22 cellular contexts compared by ENCODE assay signal in genomic region chr17:69528035-69528434, GRCh38.
DNase-seq lines count a peak whose midpoint lies in the region; ATAC-seq, FAIRE-seq and TF ChIP-seq lines count a peak whose summit lies in the region.
"Had no signal": no experiment of that assay in that cellular context is flagged by ENCODE, and none has a peak within 500 bp of the region (broad histone marks: within the 10 kb centered on the region; RNA-seq: fewer than 3 reads in every experiment).

No MANE protein-coding gene starts in this region.

- no peak for FAIRE-seq in RCC 7860 (lab: Jason Lieb, UNC)
- FAIRE-seq: A204.1, D721Med, GM12891, GM18507 had no signal

- peak overlapping the region; percentile 65 for H3K27ac Mint-ChIP-seq in neural crest cell (ENCODE audit: unreplicated experiment)
- H3K27ac Mint-ChIP-seq in natural killer cell, result no peak overlapping the region
- H3K27ac Mint-ChIP-seq: B cell; CD8-positive, alpha-beta T cell; GM23338; H9 had no signal

- H3K27me3 Mint-ChIP-seq in neural crest cell (ENCODE audit: low read depth), result no peaks in the 10 kb centered on the region
- no peaks in the 10 kb centered on the region for H3K27me3 Mint-ChIP-seq in natural killer cell (ENCODE audit: low read depth in 2 of 2)
- H3K27me3 Mint-ChIP-seq: B cell; CD4-positive, CD25-positive, alpha-beta regulatory T cell had no signal

- intact Hi-C loops in natural killer cell (cut with micrococcal nuclease), result no loop called here

- DNase-seq in COLO829 (ENCODE audit: low spot score) (peak; percentile 37), RPMI7951 (ENCODE audit: low read depth) (peak; percentile 25), foreskin melanocyte (peak; percentile 91), neural crest cell (ENCODE audit: low read depth, low spot score) (no peak), NCI-H82 (lab: John Stamatoyannopoulos, UW) (no peak), NCI-H2107 treated with DMSO at 0.1 percent for 48 hours (lab: John Stamatoyannopoulos, UW; ENCODE audit: unreplicated experiment) (no peak), RCC 7860 (ENCODE audit: low spot score) (no peak), natural killer cell (no peak)
- DNase-seq: CD4-positive, CD25-positive, alpha-beta regulatory T cell; CD8-positive, alpha-beta T cell; DMS 273 treated with DMSO at 0.1 percent for 48 hours; DMS53; DMS79 treated with DMSO at 0.1 percent for 48 hours; GF-D8; H9 had no signal

- ATAC-seq in natural killer cell, result no peak
- ATAC-seq: CD8-positive, alpha-beta T cell; GM23338; HCT116 had no signal

- no peak for TF ChIP-seq CTCF in neural crest cell (conservative IDR thresholded peaks at IDR 0.05)
- TF ChIP-seq CTCF in natural killer cell (IDR thresholded peaks at IDR 0.05), result no peak

- peaks cover 2% of the 10 kb centered on the region for H3K9me3 Mint-ChIP-seq in neural crest cell
- H3K9me3 Mint-ChIP-seq in natural killer cell, result no peaks in the 10 kb centered on the region
- H3K9me3 Mint-ChIP-seq: CD4-positive, CD25-positive, alpha-beta regulatory T cell; CD8-positive, alpha-beta T cell had no signal

- H3K4me1 Mint-ChIP-seq in neural crest cell (peaks cover 7% of the 10 kb centered on the region), natural killer cell (peaks cover 0 to 7% of the 10 kb centered on the region in 2 donors)

- H3K36me3 Mint-ChIP-seq in neural crest cell (ENCODE audit: low read depth) (peaks cover 41% of the 10 kb centered on the region), natural killer cell (peaks cover 25% of the 10 kb centered on the region)

- H3K4me3 Mint-ChIP-seq in neural crest cell (no peak overlapping the region), natural killer cell (no peak overlapping the region)
- H3K4me3 Mint-ChIP-seq: B cell; CD4-positive, CD25-positive, alpha-beta regulatory T cell; CD8-positive, alpha-beta T cell; GM23338; H9 had no signal

Comparison
In these comparisons a context has a peak if more than half of its experiments do, and no peak if none do; other contexts are left out.
1. DNase-seq: peak in COLO829 (single experiment), RPMI7951 (single experiment) and foreskin melanocyte (single experiment); none in neural crest cell (single experiment), NCI-H82 (single experiment), NCI-H2107 treated with DMSO at 0.1 percent for 48 hours (single experiment), RCC 7860 (single experiment) and natural killer cell (single experiment).